ENCODE assay signal across 8 cellular contexts in genomic region chr11:65180877-65181568, GRCh38. TPM values are rescaled to one million over a fixed set of nuclear protein-coding genes. Genes with fewer than 3 reads are reported as not detected.
DNase-seq lines count a peak whose midpoint lies in the region; ATAC-seq lines count a peak whose summit lies in the region.

No MANE protein-coding gene starts in this region.

- DNase-seq in COLO829 (ENCODE audit: low spot score) (peak; percentile 42), SJSA1 (ENCODE audit: low read depth in 1 of 2, low spot score in 2 of 2) (peak; percentile 90), head of caudate nucleus (peak in 38 of 42 donors; percentile 11 to 65 (median 40)), posterior cingulate gyrus (peak in 6 of 10 donors; percentile 11 to 90 (median 37)), NCI-H2107 (lab: John Stamatoyannopoulos, UW) (no peak)
- peak; percentile 73 for DNase-seq in activated naive CD4-positive, alpha-beta T cell treated with anti-CD3 and anti-CD28 coated beads, Interleukin-2, amount 10 ng/mL, durations not matched to agents 7 days and 5 days

- intact Hi-C loops in head of caudate nucleus (cut with DNase I) (no loop called here), posterior cingulate gyrus (cut with DNase I) (no loop called here)

- H3K4me3 Mint-ChIP-seq in activated naive CD4-positive, alpha-beta T cell treated with anti-CD3 and anti-CD28 coated beads, Interleukin-2, amount 10 ng/mL, durations not matched to agents 7 days and 5 days, result peak overlapping the region; percentile 86

- H3K27ac ChIP-seq in KOPT-K1 (ENCODE audit: low read depth, low read length, poor library complexity, severe bottlenecking) (peak overlapping the region; percentile 82), SJSA1 (peak overlapping the region; percentile 51)

- ATAC-seq in GM21381 (IDR thresholded peaks at IDR 0.05; ENCODE audit: unreplicated experiment), result peak; percentile 57

- H3K9me3 ChIP-seq in KOPT-K1 (ENCODE audit: insufficient read depth, low read length, poor library complexity, severe bottlenecking) (no peaks in the 10 kb centered on the region), SJSA1 (replicated peaks) (no peaks in the 10 kb centered on the region; the same call in 1 of the 2 replicates)

- H3K4me3 ChIP-seq in SJSA1, result peak overlapping the region; percentile 94

- peaks cover 18% of the 10 kb centered on the region for H3K27me3 Mint-ChIP-seq in activated naive CD4-positive, alpha-beta T cell treated with anti-CD3 and anti-CD28 coated beads, Interleukin-2, amount 10 ng/mL, durations not matched to agents 7 days and 5 days

- peak overlapping the region; percentile 62 for H3K27ac Mint-ChIP-seq in activated naive CD4-positive, alpha-beta T cell treated with anti-CD3 and anti-CD28 coated beads, Interleukin-2, amount 10 ng/mL, durations not matched to agents 7 days and 5 days

- H3K4me1 ChIP-seq in SJSA1 (replicated peaks), result peaks cover 22% of the 10 kb centered on the region

- H3K9me3 Mint-ChIP-seq in activated naive CD4-positive, alpha-beta T cell treated with anti-CD3 and anti-CD28 coated beads, Interleukin-2, amount 10 ng/mL, durations not matched to agents 7 days and 5 days, result no peaks in the 10 kb centered on the region

- peaks cover 13% of the 10 kb centered on the region for H3K36me3 Mint-ChIP-seq in activated naive CD4-positive, alpha-beta T cell treated with anti-CD3 and anti-CD28 coated beads, Interleukin-2, amount 10 ng/mL, durations not matched to agents 7 days and 5 days

- CTCF ChIA-PET in activated naive CD4-positive, alpha-beta T cell treated with anti-CD3 and anti-CD28 coated beads, Interleukin-2, amount 10 ng/mL, durations not matched to agents 7 days and 5 days (lab: Charles Lee), result interaction anchor here (0.7 to 2.9 kb wide), 9 partner anchors 11 to 70 kb away, joined by 3 to 20 read pairs (median 4); partner anchors contain the start of genes FAU, MRPL49, SPDYC and TM7SF2

- no peaks in the 10 kb centered on the region for H3K27me3 ChIP-seq in SJSA1 (replicated peaks)

- H3K4me1 Mint-ChIP-seq in activated naive CD4-positive, alpha-beta T cell treated with anti-CD3 and anti-CD28 coated beads, Interleukin-2, amount 10 ng/mL, durations not matched to agents 7 days and 5 days, result peaks cover 28% of the 10 kb centered on the region

- H3K36me3 ChIP-seq in KOPT-K1 (ENCODE audit: insufficient read depth, low read length) (peaks cover 6% of the 10 kb centered on the region), SJSA1 (peaks cover 42% of the 10 kb centered on the region)

RNA-seq across cellular contexts. Expression of gene CAPN1, which starts 0.7 kb away (rescaled TPM):
- 120 and 177 TPM in 2 replicates for total RNA-seq in SJSA1 (2014; rRNA removed; shearing (Covaris generic))

RNA-seq across cellular contexts. Expression of gene SPDYC, which starts 11.0 kb away (rescaled TPM):
- not detected in 2 replicates for total RNA-seq in SJSA1 (2014; rRNA removed; shearing (Covaris generic))

RNA-seq across cellular contexts. Expression of gene SYVN1, which starts 46.7 kb away (rescaled TPM):
- total RNA-seq in SJSA1 (2014; rRNA removed; shearing (Covaris generic)), result 15.6 and 20.2 TPM in 2 replicates

RNA-seq across cellular contexts. Expression of gene MRPL49, which starts 58.9 kb away (rescaled TPM):
- total RNA-seq in SJSA1 (2014; rRNA removed; shearing (Covaris generic)), result 113 and 138 TPM in 2 replicates

RNA-seq across cellular contexts. Expression of gene FAU, which starts 59.1 kb away (rescaled TPM):
- total RNA-seq in SJSA1 (2014; rRNA removed; shearing (Covaris generic)), result 672 and 1,078 TPM in 2 replicates
